17 cellular contexts compared by ENCODE assay signal in the genomic region with DNA sequence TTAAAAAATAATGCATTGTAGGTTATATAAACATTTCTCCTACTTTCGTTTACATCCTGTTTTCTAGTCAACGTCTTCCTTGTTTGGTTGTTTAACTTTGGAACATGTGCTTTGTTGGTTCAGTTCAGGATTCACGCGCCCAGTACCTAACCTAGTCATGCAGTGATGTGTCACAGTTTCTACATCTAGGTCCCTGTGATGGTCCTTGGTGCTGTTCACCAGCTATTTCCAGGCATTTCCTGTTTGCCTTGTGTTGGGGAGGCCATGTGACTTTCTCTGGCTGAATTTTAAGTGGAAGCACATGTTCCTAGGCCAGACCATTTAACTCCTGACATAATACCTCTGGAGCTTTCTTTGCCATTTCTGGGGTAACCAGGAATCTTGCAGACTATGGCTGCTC.
DNase-seq lines count a peak whose midpoint lies in the region; ATAC-seq and TF ChIP-seq lines count a peak whose summit lies in the region.
"Had no signal": no experiment of that assay in that cellular context is flagged by ENCODE, and none has a peak within 500 bp of the region (broad histone marks: within the 10 kb centered on the region; RNA-seq: fewer than 3 reads in every experiment).

No MANE protein-coding gene starts in this region.

- no peak overlapping the region for H3K27ac Mint-ChIP-seq in activated T-helper 17 cell treated with anti-CD3 and anti-CD28 coated beads, Interleukin-2, amount 50 U/mL, for 72 hours

- no peak overlapping the region for H3K4me3 Mint-ChIP-seq in activated T-helper 17 cell treated with anti-CD3 and anti-CD28 coated beads, Interleukin-2, amount 50 U/mL, for 72 hours

- H3K4me3 ChIP-seq in A673 (ENCODE audit: low read depth, low read length, poor library complexity, severe bottlenecking) = no peak overlapping the region
- H3K4me3 ChIP-seq in astrocyte of the spinal cord (ENCODE audit: low read depth, low read length) = no peak overlapping the region
- no peak overlapping the region for H3K4me3 ChIP-seq in fibroblast of villous mesenchyme (ENCODE audit: low read depth, low read length)
- H3K4me3 ChIP-seq: right lobe of liver had no signal

- ATAC-seq in GM19324 (IDR thresholded peaks at IDR 0.05; ENCODE audit: low FRiP score, unreplicated experiment) (no peak), HG02610 (IDR thresholded peaks at IDR 0.05; ENCODE audit: unreplicated experiment) (no peak)
- ATAC-seq in activated T-helper 17 cell treated with anti-CD3 and anti-CD28 coated beads, Interleukin-2, amount 50 U/mL, for 72 hours (replicated peaks) = no peak
- ATAC-seq: Right ventricle myocardium inferior had no signal

- H3K4me1 ChIP-seq in A673 (ENCODE audit: insufficient read depth, low read length, poor library complexity, severe bottlenecking) = no peaks in the 10 kb centered on the region
- H3K4me1 ChIP-seq: right lobe of liver had no signal

- H3K4me1 Mint-ChIP-seq in activated T-helper 17 cell treated with anti-CD3 and anti-CD28 coated beads, Interleukin-2, amount 50 U/mL, for 72 hours = no peaks in the 10 kb centered on the region

- in situ Hi-C loops in astrocyte of the spinal cord (cut with HindIII; ENCODE audit: low sequenced_read_pairs) = no loop called here

- intact Hi-C loops in A673 (cut with micrococcal nuclease; ENCODE audit: unreplicated experiment) = no loop called here

- no peak overlapping the region for H3K27ac ChIP-seq in A673 (ENCODE audit: low read depth, low read length, poor library complexity, severe bottlenecking)
- H3K27ac ChIP-seq: right lobe of liver had no signal

- no peak for TF ChIP-seq CTCF in A673 (conservative IDR thresholded peaks at IDR 0.05; ENCODE audit: low read depth, low read length)
- no peak for TF ChIP-seq CTCF in astrocyte of the spinal cord (IDR thresholded peaks at IDR 0.05; ENCODE audit: low read depth, low read length)
- no peak for TF ChIP-seq CTCF in fibroblast of villous mesenchyme (IDR thresholded peaks at IDR 0.05; ENCODE audit: insufficient read depth, low read depth, low read length)

- H3K9me3 Mint-ChIP-seq in activated T-helper 17 cell treated with anti-CD3 and anti-CD28 coated beads, Interleukin-2, amount 50 U/mL, for 72 hours = peaks cover 8% of the 10 kb centered on the region

- BruUV-seq in A673 (replicated peaks; lab: Mats Ljungman, UMichigan) = no TSS peak

- H3K9me3 ChIP-seq in A673 (ENCODE audit: low read depth, low read length, poor library complexity, severe bottlenecking) = peaks cover 15% of the 10 kb centered on the region

- CTCF ChIA-PET in A673 (lab: Charles Lee) = no interaction called here

- H3K27me3 Mint-ChIP-seq in activated T-helper 17 cell treated with anti-CD3 and anti-CD28 coated beads, Interleukin-2, amount 50 U/mL, for 72 hours = peaks cover 9% of the 10 kb centered on the region

- H3K36me3 Mint-ChIP-seq in activated T-helper 17 cell treated with anti-CD3 and anti-CD28 coated beads, Interleukin-2, amount 50 U/mL, for 72 hours (ENCODE audit: low read depth) = no peaks in the 10 kb centered on the region

- H3K27me3 ChIP-seq in A673 (replicated peaks; ENCODE audit: insufficient read depth, low read depth, low read length, poor library complexity) = no peaks in the 10 kb centered on the region
- H3K27me3 ChIP-seq: right lobe of liver had no signal

- POLR2A ChIA-PET in A673 (lab: Charles Lee; ENCODE audit: low non-redundant PET) = no interaction called here

- DNase-seq in A673 (ENCODE audit: low spot score) (peak; percentile 65), GM03348 (ENCODE audit: low spot score) (peak; percentile 70), astrocyte of the spinal cord (ENCODE audit: low read depth, low spot score) (peak; percentile 9), fibroblast of villous mesenchyme (ENCODE audit: low read depth) (peak; percentile 81), SIG-M5 treated with dmso at 0.1 percent for 504 hours (lab: John Stamatoyannopoulos, UW; ENCODE audit: unreplicated experiment) (no peak)
- DNase-seq: ACHN; activated CD4-positive, alpha-beta T cell treated with anti-CD3 and anti-CD28 coated beads, Interleukin-2, amount 50 U/mL, for 48 hours; amniotic stem cell; NCI-H2171; NK-92 treated with Interleukin-12 subunit alpha and Interleukin-12 subunit beta, amount 100 ng/mL, for 24 hours; right lobe of liver; stimulated activated CD4-positive, alpha-beta T cell treated with anti-CD3 and anti-CD28 coated beads, Interleukin-4, amount 100 ng/mL, for 1 hour; T-helper 9 cell had no signal

- H3K36me3 ChIP-seq in A673 (ENCODE audit: insufficient read depth, low read length, poor library complexity, severe bottlenecking) = no peaks in the 10 kb centered on the region
- H3K36me3 ChIP-seq: right lobe of liver had no signal
